7 cellular contexts compared by ENCODE assay signal in genomic region chr15:85858586-85859375, GRCh38.
DNase-seq lines count a peak whose midpoint lies in the region; ATAC-seq lines count a peak whose summit lies in the region.

No MANE protein-coding gene starts in this region.

- peak overlapping the region; percentile 2 for H3K4me3 ChIP-seq in skeletal muscle cell (ENCODE audit: low read depth, low read length)

- peak overlapping the region; percentile 49 for H3K4me3 Mint-ChIP-seq in T-helper 17 cell

- peaks cover 2% of the 10 kb centered on the region for H3K36me3 Mint-ChIP-seq in T-helper 17 cell (ENCODE audit: low read depth)

- H3K27ac Mint-ChIP-seq in T-helper 17 cell = peak overlapping the region; percentile 72

- DNase-seq in NCI-H1092 (lab: John Stamatoyannopoulos, UW) (peak; percentile 21), T-helper 17 cell (peak; percentile 47 to 73 (median 57)), amygdala (lab: John Stamatoyannopoulos, UW) (peak in 42 of 56 donors; percentile 6 to 70 (median 26)), hypothalamus (lab: John Stamatoyannopoulos, UW) (peak in 41 of 51 donors; percentile 3 to 77 (median 37)), skeletal muscle cell (ENCODE audit: low read depth) (no peak)

- peaks cover 12% of the 10 kb centered on the region for H3K4me1 Mint-ChIP-seq in T-helper 17 cell

- ATAC-seq in GM18499 (IDR thresholded peaks at IDR 0.05; ENCODE audit: insufficient read depth, unreplicated experiment) (peak; percentile 83), HG02623 (IDR thresholded peaks at IDR 0.05; ENCODE audit: unreplicated experiment) (peak; percentile 95), T-helper 17 cell (peak; percentile 92)

- H3K9me3 ChIP-seq in T-helper 17 cell (ENCODE audit: control insufficient read depth, low read length, poor library complexity, severe bottlenecking) = no peaks in the 10 kb centered on the region

- peaks cover 35% of the 10 kb centered on the region for H3K27me3 Mint-ChIP-seq in T-helper 17 cell
